ENCODE assay signal across 30 cellular contexts in the genomic region with DNA sequence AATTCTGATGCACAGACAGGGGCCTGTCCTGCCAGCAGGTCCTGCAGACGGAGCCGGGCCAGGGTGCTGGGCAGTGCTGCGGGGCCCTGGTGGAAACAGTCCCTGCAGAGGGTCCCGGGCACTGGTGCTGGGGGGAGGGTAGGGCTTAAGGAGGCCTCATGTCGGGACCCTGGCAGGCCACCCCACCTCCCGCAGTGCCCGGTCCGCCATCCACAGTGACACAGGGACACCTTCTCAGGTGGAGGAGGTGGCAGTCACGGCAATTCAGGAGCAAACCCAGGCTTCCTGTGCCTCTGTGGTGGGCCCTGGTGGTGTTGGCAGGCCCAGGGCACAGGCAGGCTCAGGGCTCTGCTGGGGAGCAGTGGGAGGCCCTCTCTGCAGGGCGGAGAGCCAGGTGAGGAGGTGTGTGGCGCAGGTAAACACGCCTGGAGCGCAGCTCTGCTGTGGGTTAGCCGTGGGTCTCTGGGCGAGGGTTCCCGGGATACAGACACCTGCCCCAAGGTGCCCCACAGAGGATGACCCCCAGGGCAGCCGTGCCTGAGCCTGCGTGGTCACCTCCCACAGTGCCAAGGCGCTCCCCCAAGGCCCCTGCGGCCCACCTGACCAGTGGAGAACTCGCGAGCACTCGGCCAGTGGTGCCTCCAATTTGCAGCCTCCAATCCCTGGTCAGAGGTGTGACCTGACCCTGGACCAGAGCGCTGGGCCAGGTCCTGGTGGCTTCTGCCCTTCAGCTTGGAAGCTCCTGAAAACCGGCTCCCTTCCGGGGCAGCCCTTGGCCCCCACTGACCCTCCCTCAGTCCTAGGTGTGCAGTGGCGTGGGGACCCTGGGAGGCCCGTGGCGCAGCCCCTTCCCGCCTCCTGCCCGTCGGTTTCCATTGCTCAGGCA. TPM values are rescaled to one million over a fixed set of nuclear protein-coding genes. Genes with fewer than 3 reads are reported as not detected.
DNase-seq lines count a peak whose midpoint lies in the region; ATAC-seq and TF ChIP-seq lines count a peak whose summit lies in the region.
"Had no signal": no experiment of that assay in that cellular context is flagged by ENCODE, and none has a peak within 500 bp of the region (broad histone marks: within the 10 kb centered on the region; RNA-seq: fewer than 3 reads in every experiment).

No MANE protein-coding gene starts in this region.

- H3K27me3 ChIP-seq in heart left ventricle, result no peaks in the 10 kb centered on the region
- no peaks in the 10 kb centered on the region for H3K27me3 ChIP-seq in left ventricle myocardium inferior (ENCODE audit: low read depth)
- no peaks in the 10 kb centered on the region for H3K27me3 ChIP-seq in endodermal cell (ENCODE audit: control insufficient read depth, insufficient read depth, low read length, poor library complexity, severe bottlenecking)
- H3K27me3 ChIP-seq in mesendoderm (ENCODE audit: insufficient read depth, low read length, poor library complexity), result no peaks in the 10 kb centered on the region
- H3K27me3 ChIP-seq in vagina, result no peaks in the 10 kb centered on the region
- no peaks in the 10 kb centered on the region for H3K27me3 ChIP-seq in SK-N-SH (ENCODE audit: insufficient read depth)
- H3K27me3 ChIP-seq in esophagus muscularis mucosa, result no peaks in the 10 kb centered on the region
- H3K27me3 ChIP-seq: Peyer's patch, testis, uterus had no signal

- DNase-seq in heart left ventricle (peak in 3 of 5 donors; percentile 25 to 56 (median 25)), left ventricle myocardium inferior (no peak), endodermal cell (peak; percentile 46), mesendoderm (no peak), vagina (ENCODE audit: extremely low spot score in 2 of 2) (no peak), SK-N-SH (no peak), esophagus muscularis mucosa (ENCODE audit: extremely low spot score) (no peak)
- DNase-seq: activated CD4-positive, alpha-beta T cell treated with anti-CD3 and anti-CD28 coated beads for 48 hours; activated naive CD4-positive, alpha-beta T cell treated with anti-CD3 and anti-CD28 coated beads, Interleukin-2, amount 50 U/mL, for 16 hours; amniotic stem cell; DMS79 treated with DMSO at 0.1 percent for 48 hours; GDM1; HCEC 1CT; immature natural killer cell; KBM-7; NCI-H1092; NCI-H1930; NCI-H526 treated with DMSO at 0.1 percent for 48 hours; occipital lobe; Peyer's patch; stimulated activated naive CD8-positive, alpha-beta T cell treated with anti-CD3 and anti-CD28 coated beads, Interleukin-15, Interleukin-2, amounts not matched to agents 100 U/mL and 50 U/mL, for 24 hours; T1000; testis; uterus had no signal

- H3K4me1 ChIP-seq in heart left ventricle (peaks cover 0 to 46% (median 13%) of the 10 kb centered on the region in 12 donors), left ventricle myocardium inferior (peaks cover 38% of the 10 kb centered on the region), endodermal cell (ENCODE audit: control insufficient read depth, insufficient read depth, low read length) (no peaks in the 10 kb centered on the region), mesendoderm (ENCODE audit: control insufficient read depth, low read depth, low read length) (no peaks in the 10 kb centered on the region), vagina (peaks cover 48% of the 10 kb centered on the region), SK-N-SH (ENCODE audit: control insufficient read depth in 1 of 2, insufficient read depth in 2 of 2, low read depth in 1 of 2, low read length in 1 of 2) (peaks cover 12 to 21% of the 10 kb centered on the region in 2 experiments; a peak in 2 of 4 replicates), esophagus muscularis mucosa (peaks cover 25 to 45% (median 40%) of the 10 kb centered on the region in 4 donors)
- H3K4me1 ChIP-seq: testis had no signal

- H3K9me3 ChIP-seq in heart left ventricle (no peaks in the 10 kb centered on the region), left ventricle myocardium inferior (replicated peaks) (no peaks in the 10 kb centered on the region), endodermal cell (ENCODE audit: control insufficient read depth, low read length) (no peaks in the 10 kb centered on the region), vagina (no peaks in the 10 kb centered on the region), SK-N-SH (no peaks in the 10 kb centered on the region), esophagus muscularis mucosa (no peaks in the 10 kb centered on the region)
- H3K9me3 ChIP-seq: Peyer's patch, testis, uterus had no signal

- CTCF ChIA-PET in SK-N-SH (lab: Yijun Ruan, JAX), result interaction anchor here (1.0 to 2.7 kb wide), 5 partner anchors 54 to 287 kb away, joined by 3 to 9 read pairs (median 6); no protein-coding TSS in a partner anchor

- H2BK5ac ChIP-seq in mesendoderm (ENCODE audit: low read length), result no peak overlapping the region

- peaks cover 10% of the 10 kb centered on the region for H3K4me1 Mint-ChIP-seq in endodermal cell
- H3K4me1 Mint-ChIP-seq: CD14-positive monocyte; immature natural killer cell; naive thymus-derived CD8-positive, alpha-beta T cell had no signal

- no peak overlapping the region for H3K18ac ChIP-seq in mesendoderm (ENCODE audit: low read length)

- POLR2A ChIA-PET in SK-N-SH (lab: Yijun Ruan, JAX), result no interaction called here

- H3K4me3 ChIP-seq in heart left ventricle (no peak overlapping the region), left ventricle myocardium inferior (no peak overlapping the region), endodermal cell (ENCODE audit: low read length) (no peak overlapping the region), mesendoderm (ENCODE audit: low read length) (no peak overlapping the region), vagina (no peak overlapping the region), SK-N-SH (ENCODE audit: low read depth in 2 of 2, low read length in 1 of 2) (no peak overlapping the region), esophagus muscularis mucosa (no peak overlapping the region)
- H3K4me3 ChIP-seq: Peyer's patch, skin epidermis, testis, uterus had no signal

- H3K23ac ChIP-seq in mesendoderm (ENCODE audit: low read length), result peak overlapping the region; percentile 66

- H3K79me2 ChIP-seq in mesendoderm (ENCODE audit: control insufficient read depth, insufficient read depth, low read length) (peaks cover 83% of the 10 kb centered on the region), SK-N-SH (ENCODE audit: insufficient read depth) (peaks cover 91% of the 10 kb centered on the region)

- H3K9me3 Mint-ChIP-seq in endodermal cell, result no peaks in the 10 kb centered on the region
- H3K9me3 Mint-ChIP-seq: activated T-helper 2 cell treated with anti-CD3 and anti-CD28 coated beads, Interferon-gamma antibody, Interleukin-2, Interleukin-4, amounts not matched to agents 10 μg/mL and 5 μg/mL and 100 μg/mL, durations not matched to agents 14 hours and 24 hours and 36 hours; immature natural killer cell; naive thymus-derived CD8-positive, alpha-beta T cell had no signal

- intact Hi-C loops in heart left ventricle (cut with DNase I) (no loop called here), left ventricle myocardium inferior (cut with micrococcal nuclease) (no loop called here), vagina (cut with DNase I) (no loop called here), esophagus muscularis mucosa (cut with DNase I) (no loop called here)

- peak overlapping the region; percentile 70 for H3K27ac Mint-ChIP-seq in endodermal cell
- H3K27ac Mint-ChIP-seq: activated T-helper 2 cell treated with anti-CD3 and anti-CD28 coated beads, Interferon-gamma antibody, Interleukin-2, Interleukin-4, amounts not matched to agents 10 μg/mL and 5 μg/mL and 100 μg/mL, durations not matched to agents 14 hours and 24 hours and 36 hours; CD14-positive monocyte; immature natural killer cell; naive thymus-derived CD8-positive, alpha-beta T cell had no signal

- H3K4ac ChIP-seq in mesendoderm (ENCODE audit: low read depth, low read length), result no peak overlapping the region

- no peak overlapping the region for H4K8ac ChIP-seq in mesendoderm (ENCODE audit: low read depth, low read length)

- no peak overlapping the region for H2AK5ac ChIP-seq in mesendoderm (ENCODE audit: low read length)

- no peaks in the 10 kb centered on the region for H3F3A ChIP-seq in SK-N-SH (replicated peaks; ENCODE audit: insufficient read depth)

- H2BK15ac ChIP-seq in mesendoderm (replicated peaks; ENCODE audit: low read depth), result no peak overlapping the region

- no peak overlapping the region for H3K56ac ChIP-seq in mesendoderm (ENCODE audit: low read length)

- no peak for TF ChIP-seq RAD21 in SK-N-SH (IDR thresholded peaks at IDR 0.05; ENCODE audit: low read length)

- no peaks in the 10 kb centered on the region for H3K9me2 ChIP-seq in SK-N-SH

- H3K27me3 Mint-ChIP-seq in endodermal cell (ENCODE audit: insufficient read depth), result no peaks in the 10 kb centered on the region

- H2BK120ac ChIP-seq in mesendoderm (ENCODE audit: low read depth, low read length), result no peak overlapping the region

- TF ChIP-seq EP300 in SK-N-SH (IDR thresholded peaks at IDR 0.05; ENCODE audit: borderline replicate concordance in 1 of 2, low read depth in 1 of 2, low read length in 1 of 2), result no peak
- TF ChIP-seq EP300 in esophagus muscularis mucosa (IDR thresholded peaks at IDR 0.05), result no peak

- ATAC-seq in heart left ventricle (no peak), HG02588 (IDR thresholded peaks at IDR 0.05; ENCODE audit: unreplicated experiment) (no peak)
- ATAC-seq: naive thymus-derived CD8-positive, alpha-beta T cell; stimulated activated naive CD8-positive, alpha-beta T cell treated with anti-CD3 and anti-CD28 coated beads, Interleukin-15, Interleukin-2, amounts not matched to agents 100 U/mL and 50 U/mL, for 24 hours had no signal

- WGBS in heart left ventricle, 4 donors, result 91 to 96% (median 95%) methylated on average over 17 to 32 of the region's 32 CpGs
- WGBS in endodermal cell (ENCODE audit: insufficient coverage in 1 of 2, insufficient read length in 1 of 2), 2 experiments, result 90 to 95% methylated on average over 15 to 32 of the region's 32 CpGs
- no CpG with 5 or more reads among the region's 32 CpGs for WGBS in mesendoderm (ENCODE audit: extremely low coverage, insufficient coverage, low lambda C conversion rate)
- 95% methylated on average over 8 of the region's 32 CpGs for WGBS in SK-N-SH (ENCODE audit: low lambda C conversion rate)
- WGBS in esophagus muscularis mucosa, result 86% methylated on average over 17 of the region's 32 CpGs

- H3K27ac ChIP-seq in heart left ventricle, result no peak overlapping the region
- no peak overlapping the region for H3K27ac ChIP-seq in left ventricle myocardium inferior (replicated peaks)
- no peak overlapping the region for H3K27ac ChIP-seq in endodermal cell (ENCODE audit: low read depth, low read length)
- no peak overlapping the region for H3K27ac ChIP-seq in mesendoderm (ENCODE audit: low read depth, low read length)
- H3K27ac ChIP-seq in vagina, result peak overlapping the region; percentile 9
- no peak overlapping the region for H3K27ac ChIP-seq in SK-N-SH (ENCODE audit: low read depth in 2 of 2, low read length in 1 of 2)
- no peak overlapping the region for H3K27ac ChIP-seq in esophagus muscularis mucosa (replicated peaks in 1 of 4)
- H3K27ac ChIP-seq: Peyer's patch, testis, uterus, VCaP had no signal

- no peak for TF ChIP-seq POLR2A in heart left ventricle (IDR thresholded peaks at IDR 0.05)
- TF ChIP-seq POLR2A in vagina (IDR thresholded peaks at IDR 0.05), result no peak
- no peak for TF ChIP-seq POLR2A in esophagus muscularis mucosa (IDR thresholded peaks at IDR 0.05; ENCODE audit: low read depth)

- no peak overlapping the region for H2AFZ ChIP-seq in SK-N-SH (ENCODE audit: low read depth)

- no peak overlapping the region for H4K5ac ChIP-seq in mesendoderm (ENCODE audit: low read length)

- no peaks in the 10 kb centered on the region for H3K36me3 ChIP-seq in heart left ventricle
- no peaks in the 10 kb centered on the region for H3K36me3 ChIP-seq in left ventricle myocardium inferior
- peaks cover 28% of the 10 kb centered on the region for H3K36me3 ChIP-seq in endodermal cell (ENCODE audit: control insufficient read depth, insufficient read depth, low read length)
- H3K36me3 ChIP-seq in mesendoderm (ENCODE audit: control insufficient read depth, insufficient read depth, low read length), result peaks cover 4% of the 10 kb centered on the region
- H3K36me3 ChIP-seq in vagina, result no peaks in the 10 kb centered on the region
- H3K36me3 ChIP-seq in SK-N-SH (replicated peaks in 1 of 2; ENCODE audit: control insufficient read depth in 1 of 2, insufficient read depth in 2 of 2, low read length in 1 of 2), result no peaks in the 10 kb centered on the region
- H3K36me3 ChIP-seq in esophagus muscularis mucosa, result no peaks in the 10 kb centered on the region
- H3K36me3 ChIP-seq: Peyer's patch, uterus had no signal

- H3K4me2 ChIP-seq in mesendoderm (ENCODE audit: low read length) (no peak overlapping the region), SK-N-SH (no peak overlapping the region)

- no peak overlapping the region for H3K4me3 Mint-ChIP-seq in endodermal cell
- H3K4me3 Mint-ChIP-seq: CD14-positive monocyte; immature natural killer cell; naive thymus-derived CD8-positive, alpha-beta T cell had no signal

- no peak for TF ChIP-seq CTCF in heart left ventricle (IDR thresholded peaks at IDR 0.05)
- no peak for TF ChIP-seq CTCF in left ventricle myocardium inferior (IDR thresholded peaks at IDR 0.05; ENCODE audit: borderline replicate concordance)
- no peak for TF ChIP-seq CTCF in endodermal cell (conservative IDR thresholded peaks at IDR 0.05)
- TF ChIP-seq CTCF in vagina (IDR thresholded peaks at IDR 0.05), result no peak
- no peak for TF ChIP-seq CTCF in SK-N-SH (IDR thresholded peaks at IDR 0.05)
- TF ChIP-seq CTCF in esophagus muscularis mucosa (IDR thresholded peaks at IDR 0.05), result no peak

- no peak overlapping the region for H3K9ac ChIP-seq in endodermal cell (ENCODE audit: extremely low read depth, low read length, poor library complexity, severe bottlenecking)
- no peak overlapping the region for H3K9ac ChIP-seq in mesendoderm (ENCODE audit: low read length)
- H3K9ac ChIP-seq in SK-N-SH, result no peak overlapping the region

- peaks cover 95% of the 10 kb centered on the region for H4K20me1 ChIP-seq in SK-N-SH (ENCODE audit: insufficient read depth)

- H3K79me1 ChIP-seq in mesendoderm (ENCODE audit: low read length), result peaks cover 22% of the 10 kb centered on the region

- peaks cover 17% of the 10 kb centered on the region for H3K36me3 Mint-ChIP-seq in endodermal cell (ENCODE audit: low read depth)
- H3K36me3 Mint-ChIP-seq: CD14-positive monocyte; immature natural killer cell; naive thymus-derived CD8-positive, alpha-beta T cell had no signal

RNA-seq across cellular contexts. Expression of a gene that starts 19.2 kb away (rescaled TPM):
- total RNA-seq in heart left ventricle (100 to 1,000 TPM in 2 of 9 donors, 10 to 100 TPM in 7; 31.7 to 109 (median 59.0) TPM), left ventricle myocardium inferior (66.5 TPM), endodermal cell (100 to 1,000 TPM; 332 to 398 TPM), vagina (86.7 TPM), esophagus muscularis mucosa (100 to 1,000 TPM in 3 of 4 donors, 10 to 100 TPM in 1; 97.7 to 173 (median 110) TPM)
- polyA plus RNA-seq in heart left ventricle (10 to 100 TPM; 38.9 to 65.6 TPM), SK-N-SH (2012; rRNA removed) (93.6 and 118 TPM in 2 replicates)
- 216 TPM for polyA plus RNA-seq in endodermal cell (2013, experiment 1 of 2)
- 213 TPM for polyA plus RNA-seq in endodermal cell (2013, experiment 2 of 2)
- polyA plus RNA-seq in mesendoderm (2013, experiment 1 of 2), result 84.0 TPM
- polyA plus RNA-seq in mesendoderm (2013, experiment 2 of 2), result 85.5 TPM
- 51.8 and 89.1 TPM in 2 replicates for polyA plus RNA-seq in SK-N-SH (2012; cell fraction: cytosol; rRNA removed)
- polyA plus RNA-seq in SK-N-SH (2012; cell fraction: nucleus; rRNA removed), result 287 and 525 TPM in 2 replicates

Comparison
In these comparisons a context has a peak if more than half of its experiments do, and no peak if none do; other contexts are left out.
1. DNase-seq: peak in heart left ventricle (3 of 5) and endodermal cell (single experiment); none in left ventricle myocardium inferior (single experiment), mesendoderm (single experiment), vagina (0 of 2), SK-N-SH (single experiment) and esophagus muscularis mucosa (single experiment).